ENCODE assay signal across 21 cellular contexts in genomic region chrX:30961805-30962204, GRCh38.
DNase-seq lines count a peak whose midpoint lies in the region; ATAC-seq, FAIRE-seq and TF ChIP-seq lines count a peak whose summit lies in the region.
"Had no signal": no experiment of that assay in that cellular context is flagged by ENCODE, and none has a peak within 500 bp of the region (broad histone marks: within the 10 kb centered on the region; RNA-seq: fewer than 3 reads in every experiment).

No MANE protein-coding gene starts in this region.

- no peaks in the 10 kb centered on the region for H4K20me1 ChIP-seq in HepG2 (ENCODE audit: insufficient read depth, low read length)
- H4K20me1 ChIP-seq: BLaER1 treated with 17β-estradiol and CSF1 and Interleukin-3, amounts not matched to agents 10 nM and 100 nM had no signal

- POLR2A ChIA-PET in HepG2 (lab: Yijun Ruan, JAX), result no interaction called here

- DNase-seq in HepG2 (ENCODE audit: low spot score) (no peak), right lobe of liver (no peak), left colon (no peak), small intestine (peak; percentile 80), dermis blood vessel endothelial cell (no peak)
- DNase-seq: AML-193; Caco-2; Calu3; CD4-positive, alpha-beta T cell; CD8-positive, alpha-beta T cell; DMS79 treated with DMSO at 0.1 percent for 48 hours; GF-D8 had no signal

- no peak overlapping the region for H2AFZ ChIP-seq in HepG2 (ENCODE audit: low read length)

- H3K4me1 ChIP-seq in HepG2 (ENCODE audit: insufficient read depth, low read length) (peaks cover 33% of the 10 kb centered on the region), right lobe of liver (peaks cover 0 to 5% (median 0%) of the 10 kb centered on the region in 4 donors), small intestine (ENCODE audit: control insufficient read depth in 2 of 2, insufficient read depth in 1 of 2, low read depth in 1 of 2, low read length in 1 of 2) (no peaks in the 10 kb centered on the region)
- H3K4me1 ChIP-seq: A549, Caco-2 had no signal

- CTCF ChIA-PET in HepG2 (lab: Yijun Ruan, JAX; ENCODE audit: low intra/inter-chr PET ratio, low total read pairs), result no interaction called here

- H3K9me3 ChIP-seq in HepG2 (ENCODE audit: low read length), result no peaks in the 10 kb centered on the region
- H3K9me3 ChIP-seq in right lobe of liver, result no peaks in the 10 kb centered on the region
- H3K9me3 ChIP-seq in small intestine (ENCODE audit: control insufficient read depth, low read depth), result no peaks in the 10 kb centered on the region
- H3K9me3 ChIP-seq: A549; BLaER1 treated with 17β-estradiol and CSF1 and Interleukin-3, amounts not matched to agents 10 nM and 100 nM; Caco-2 had no signal

- intact Hi-C loops in HepG2 (cut with micrococcal nuclease; ENCODE audit: unreplicated experiment), result no loop called here
- intact Hi-C loops in right lobe of liver (cut with DNase I), result no loop called here
- intact Hi-C loops in left colon (cut with DNase I, micrococcal nuclease), result no loop called here

- H3K36me3 ChIP-seq in HepG2 (replicated peaks in 1 of 2; ENCODE audit: control insufficient read depth in 1 of 2, insufficient read depth in 2 of 2, low read length in 2 of 2), result no peaks in the 10 kb centered on the region
- no peaks in the 10 kb centered on the region for H3K36me3 ChIP-seq in right lobe of liver
- H3K36me3 ChIP-seq in small intestine (ENCODE audit: control insufficient read depth in 2 of 2, insufficient read depth in 2 of 2, low read length in 2 of 2), result no peaks in the 10 kb centered on the region
- H3K36me3 ChIP-seq: BLaER1 treated with 17β-estradiol and CSF1 and Interleukin-3, amounts not matched to agents 10 nM and 100 nM had no signal

- no peaks in the 10 kb centered on the region for H3K36me3 Mint-ChIP-seq in stimulated activated memory B cell treated with anti-CD40 and anti-IgM and Interleukin-4, amounts not matched to agents 10 μg/mL and 1 μg/mL and 100 μg/mL, for 72 hours
- H3K36me3 Mint-ChIP-seq: CD8-positive, alpha-beta T cell had no signal

- H3K27ac ChIP-seq in HepG2 (ENCODE audit: extremely low read length, insufficient read depth, low read length) (no peak overlapping the region), right lobe of liver (peak overlapping the region in 1 of 3 donors; percentile 21), small intestine (ENCODE audit: low read depth in 1 of 2, low read length in 1 of 2) (no peak overlapping the region)
- H3K27ac ChIP-seq: 22Rv1; A549; BLaER1 treated with 17β-estradiol and CSF1 and Interleukin-3, amounts not matched to agents 10 nM and 100 nM; C4-2B had no signal

- H3K4me3 ChIP-seq in HepG2 (replicated peaks in 1 of 3; ENCODE audit: insufficient read depth in 1 of 3, low read depth in 2 of 3, low read length in 3 of 3) (no peak overlapping the region), right lobe of liver (no peak overlapping the region), small intestine (ENCODE audit: low read depth in 1 of 2, low read length in 2 of 2) (no peak overlapping the region)
- H3K4me3 ChIP-seq: A549; BLaER1 treated with 17β-estradiol and CSF1 and Interleukin-3, amounts not matched to agents 10 nM and 100 nM had no signal

- no peak overlapping the region for H3K9ac ChIP-seq in HepG2 (ENCODE audit: insufficient read depth, low read depth, low read length)
- H3K9ac ChIP-seq: BLaER1 treated with 17β-estradiol and CSF1 and Interleukin-3, amounts not matched to agents 10 nM and 100 nM had no signal

- H3K27ac Mint-ChIP-seq in stimulated activated memory B cell treated with anti-CD40 and anti-IgM and Interleukin-4, amounts not matched to agents 10 μg/mL and 1 μg/mL and 100 μg/mL, for 72 hours, result no peak overlapping the region
- H3K27ac Mint-ChIP-seq: B cell; CD4-positive, alpha-beta T cell; CD8-positive, alpha-beta T cell had no signal

- FAIRE-seq in HepG2 (lab: Jason Lieb, UNC), result no peak
- peak; percentile 70 for FAIRE-seq in small intestine (lab: Jason Lieb, UNC)
- FAIRE-seq: A549, D721Med, G401.6, GM12891 had no signal

- no peak for TF ChIP-seq POLR2A in HepG2 (IDR thresholded peaks at IDR 0.05; ENCODE audit: insufficient read depth in 1 of 2, low read depth in 2 of 2, low read length in 2 of 2)
- no peak for TF ChIP-seq POLR2A in right lobe of liver (IDR thresholded peaks at IDR 0.05)

- H3K27me3 Mint-ChIP-seq in stimulated activated memory B cell treated with anti-CD40 and anti-IgM and Interleukin-4, amounts not matched to agents 10 μg/mL and 1 μg/mL and 100 μg/mL, for 72 hours, result peaks cover 5% of the 10 kb centered on the region
- H3K27me3 Mint-ChIP-seq: B cell; CD4-positive, alpha-beta T cell had no signal

- H3K27me3 ChIP-seq in HepG2 (ENCODE audit: control insufficient read depth in 1 of 2, insufficient read depth in 2 of 2, low read length in 2 of 2) (no peaks in the 10 kb centered on the region), right lobe of liver (no peaks in the 10 kb centered on the region), small intestine (ENCODE audit: control insufficient read depth in 2 of 2, insufficient read depth in 2 of 2, low read length in 2 of 2) (no peaks in the 10 kb centered on the region)
- H3K27me3 ChIP-seq: BLaER1 treated with 17β-estradiol and CSF1 and Interleukin-3, amounts not matched to agents 10 nM and 100 nM had no signal

- no peaks in the 10 kb centered on the region for H3K9me3 Mint-ChIP-seq in stimulated activated memory B cell treated with anti-CD40 and anti-IgM and Interleukin-4, amounts not matched to agents 10 μg/mL and 1 μg/mL and 100 μg/mL, for 72 hours
- H3K9me3 Mint-ChIP-seq: CD4-positive, alpha-beta T cell; CD8-positive, alpha-beta T cell had no signal

- TF ChIP-seq RAD21 in HepG2 (CRISPR knock-in tag; IDR thresholded peaks at IDR 0.05), result no peak

- BruUV-seq in HepG2 (replicated peaks; lab: Mats Ljungman, UMichigan), result no TSS peak

- no peaks in the 10 kb centered on the region for H3K4me1 Mint-ChIP-seq in stimulated activated memory B cell treated with anti-CD40 and anti-IgM and Interleukin-4, amounts not matched to agents 10 μg/mL and 1 μg/mL and 100 μg/mL, for 72 hours
- H3K4me1 Mint-ChIP-seq: B cell had no signal

- no peak overlapping the region for H3K4me2 ChIP-seq in HepG2 (ENCODE audit: low read depth, low read length)
- H3K4me2 ChIP-seq: A549; BLaER1 treated with 17β-estradiol and CSF1 and Interleukin-3, amounts not matched to agents 10 nM and 100 nM had no signal

- H3K79me2 ChIP-seq in HepG2 (ENCODE audit: insufficient read depth, low read length), result no peaks in the 10 kb centered on the region

- no peak for ATAC-seq in HepG2
- no peak for ATAC-seq in right lobe of liver
- peak; percentile 93 for ATAC-seq in left colon
- ATAC-seq in stimulated activated memory B cell treated with anti-CD40 and anti-IgM and Interleukin-4, amounts not matched to agents 10 μg/mL and 1 μg/mL and 100 μg/mL, for 72 hours, result no peak
- ATAC-seq: A549; CD8-positive, alpha-beta T cell had no signal

- no peak for TF ChIP-seq EP300 in HepG2 (IDR thresholded peaks at IDR 0.05; ENCODE audit: low read depth in 2 of 2, low read length in 2 of 2)
- no peak for TF ChIP-seq EP300 in HepG2 (CRISPR knock-in tag; IDR thresholded peaks at IDR 0.05; ENCODE audit: borderline replicate concordance)

- TF ChIP-seq CTCF in HepG2 (CRISPR knock-in tag; IDR thresholded peaks at IDR 0.05), result no peak
- TF ChIP-seq CTCF in right lobe of liver (IDR thresholded peaks at IDR 0.05), result no peak

- no peak overlapping the region for H3K4me3 Mint-ChIP-seq in stimulated activated memory B cell treated with anti-CD40 and anti-IgM and Interleukin-4, amounts not matched to agents 10 μg/mL and 1 μg/mL and 100 μg/mL, for 72 hours
- H3K4me3 Mint-ChIP-seq: B cell; CD4-positive, alpha-beta T cell; CD8-positive, alpha-beta T cell had no signal

- in situ Hi-C loops in HepG2 (cut with HindIII; ENCODE audit: extremely low pct_ligation_motif_present, low pct_unique_long_range_greater_than_20kb), result no loop called here

- WGBS in HepG2 (ENCODE audit: low lambda C conversion rate), result 77% methylated on average over 2 of the region's 2 CpGs
- 35% methylated on average over 2 of the region's 2 CpGs for WGBS in right lobe of liver (ENCODE audit: insufficient coverage, low coverage, low lambda C conversion rate, missing lambda C conversion rate)
- 9 to 66% (median 13%) methylated on average over 2 of the region's 2 CpGs for WGBS in small intestine, 3 donors

TF ChIP-seq in HepG2, 621 proteins besides CTCF, POLR2A, EP300 and RAD21:
- no peak for TF ChIP-seq FOXO4 (CRISPR knock-in tag; conservative IDR thresholded peaks at IDR 0.05)
- 0 out of 2 replicates have a peak, but pooled peaks have one; percentile 0 for TF ChIP-seq PPARG (CRISPR knock-in tag; conservative IDR thresholded peaks at IDR 0.05)
